Comparison of ENCODE assay signal across 10 cellular contexts in the genomic region with DNA sequence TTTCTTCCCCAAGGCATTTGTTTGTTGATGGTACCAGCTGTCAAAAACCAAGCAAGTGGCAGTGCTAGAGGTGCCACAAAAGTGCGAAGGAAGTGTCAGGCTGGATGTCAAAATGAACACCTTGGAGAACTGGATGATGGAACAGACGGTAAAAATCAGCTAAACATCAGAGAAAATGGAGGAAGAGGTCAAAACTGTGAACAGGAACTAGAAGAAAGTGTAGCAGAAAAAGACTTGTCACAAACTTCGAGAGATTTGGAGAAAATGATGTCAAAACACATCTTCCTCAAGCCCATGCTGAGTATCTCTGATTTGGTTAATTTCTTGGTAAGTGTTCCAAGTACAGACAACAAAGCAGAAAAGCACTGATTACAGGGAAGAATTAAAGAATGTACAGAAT. TPM values are rescaled to one million over a fixed set of nuclear protein-coding genes. Genes with fewer than 3 reads are reported as not detected.
DNase-seq lines count a peak whose midpoint lies in the region; ATAC-seq and TF ChIP-seq lines count a peak whose summit lies in the region.
"Had no signal": no experiment of that assay in that cellular context is flagged by ENCODE, and none has a peak within 500 bp of the region (broad histone marks: within the 10 kb centered on the region; RNA-seq: fewer than 3 reads in every experiment).

No MANE protein-coding gene starts in this region.

- H3K36me3 Mint-ChIP-seq in Caco-2 (ENCODE audit: insufficient read depth, unreplicated experiment) (peaks cover 6% of the 10 kb centered on the region), T-helper 17 cell (ENCODE audit: low read depth) (peaks cover 4% of the 10 kb centered on the region)
- peaks cover 0 to 7% (median 0%) of the 10 kb centered on the region in 5 donors for H3K36me3 Mint-ChIP-seq in naive thymus-derived CD4-positive, alpha-beta T cell

- ATAC-seq in GM19397 (IDR thresholded peaks at IDR 0.05; ENCODE audit: unreplicated experiment) = peak; percentile 3
- ATAC-seq in T-helper 17 cell = no peak
- no peak for ATAC-seq in naive thymus-derived CD4-positive, alpha-beta T cell

- H3K27ac Mint-ChIP-seq in Caco-2 (ENCODE audit: unreplicated experiment) (peak overlapping the region; percentile 70), T-helper 17 cell (peak overlapping the region; percentile 87)
- H3K27ac Mint-ChIP-seq in naive thymus-derived CD4-positive, alpha-beta T cell = peak overlapping the region in 8 of 9 donors; percentile 72 to 94 (median 84)
- H3K27ac Mint-ChIP-seq: nephron had no signal

- CTCF ChIA-PET in Caco-2 (lab: Charles Lee) = interaction anchor here (1.0 to 1.1 kb wide), 2 partner anchors 34 to 113 kb away, joined by 4 to 5 read pairs; no protein-coding TSS in a partner anchor
- CTCF ChIA-PET in naive thymus-derived CD4-positive, alpha-beta T cell (lab: Charles Lee) = interaction anchor here (0.6 to 1.7 kb wide), 6 partner anchors 9 to 113 kb away, joined by 3 to 7 read pairs (median 4); no protein-coding TSS in a partner anchor

- no peaks in the 10 kb centered on the region for H3K27me3 ChIP-seq in Caco-2 (replicated peaks; ENCODE audit: control insufficient read depth, insufficient read depth, low read length)
- H3K27me3 ChIP-seq in naive thymus-derived CD4-positive, alpha-beta T cell (ENCODE audit: control insufficient read depth in 2 of 2, insufficient read depth in 2 of 2, low read length in 2 of 2) = no peaks in the 10 kb centered on the region
- H3K27me3 ChIP-seq: left lung had no signal

- H3K4me1 ChIP-seq in Caco-2 = peaks cover 22% of the 10 kb centered on the region
- peaks cover 17 to 23% of the 10 kb centered on the region in 2 donors for H3K4me1 ChIP-seq in naive thymus-derived CD4-positive, alpha-beta T cell (ENCODE audit: control insufficient read depth in 2 of 2, insufficient read depth in 2 of 2, low read length in 2 of 2)

- no TSS peak for BruUV-seq in Caco-2 (replicated peaks; lab: Mats Ljungman, UMichigan)

- H3K9me3 ChIP-seq in Caco-2 (no peaks in the 10 kb centered on the region), T-helper 17 cell (ENCODE audit: control insufficient read depth, low read length, poor library complexity, severe bottlenecking) (no peaks in the 10 kb centered on the region)
- H3K9me3 ChIP-seq in naive thymus-derived CD4-positive, alpha-beta T cell (ENCODE audit: control insufficient read depth in 2 of 3, low read length in 3 of 3) = no peaks in the 10 kb centered on the region
- H3K9me3 ChIP-seq: left lung had no signal

- H3K4me3 Mint-ChIP-seq in Caco-2 (ENCODE audit: unreplicated experiment) (no peak overlapping the region), T-helper 17 cell (peak overlapping the region; percentile 82)
- H3K4me3 Mint-ChIP-seq in naive thymus-derived CD4-positive, alpha-beta T cell = peak overlapping the region; percentile 1 to 80 (median 73)
- H3K4me3 Mint-ChIP-seq: nephron had no signal

- POLR2A ChIA-PET in Caco-2 (lab: Charles Lee) = no interaction called here
- POLR2A ChIA-PET in naive thymus-derived CD4-positive, alpha-beta T cell (lab: Charles Lee) = no interaction called here

- no peak for TF ChIP-seq CTCF in Caco-2 (IDR thresholded peaks at IDR 0.05; ENCODE audit: insufficient read depth in 1 of 2, low read depth in 1 of 2, low read length in 1 of 2, severe bottlenecking in 1 of 2, unreplicated experiment in 1 of 2)

- no peaks in the 10 kb centered on the region for H3K9me3 Mint-ChIP-seq in Caco-2 (ENCODE audit: unreplicated experiment)
- H3K9me3 Mint-ChIP-seq in naive thymus-derived CD4-positive, alpha-beta T cell = no peaks in the 10 kb centered on the region
- H3K9me3 Mint-ChIP-seq: nephron had no signal

- H3K4me3 ChIP-seq in Caco-2 (ENCODE audit: low read depth, low read length) = no peak overlapping the region
- peak overlapping the region; percentile 12 for H3K4me3 ChIP-seq in naive thymus-derived CD4-positive, alpha-beta T cell (ENCODE audit: low read length)
- H3K4me3 ChIP-seq: left lung had no signal

- intact Hi-C loops in Caco-2 (cut with micrococcal nuclease; ENCODE audit: unreplicated experiment) = loop anchor here (5.0 kb wide), 1 partner anchor 44 kb away; a partner anchor contains a TSS
- intact Hi-C loops in naive thymus-derived CD4-positive, alpha-beta T cell (cut with micrococcal nuclease) = no loop called here

- H3K36me3 ChIP-seq in Caco-2 (ENCODE audit: control insufficient read depth, insufficient read depth, low read length) = no peaks in the 10 kb centered on the region; the same call in 1 of the 2 replicates
- no peaks in the 10 kb centered on the region for H3K36me3 ChIP-seq in naive thymus-derived CD4-positive, alpha-beta T cell (ENCODE audit: control insufficient read depth in 2 of 3, insufficient read depth in 3 of 3, low read length in 3 of 3)
- H3K36me3 ChIP-seq: left lung had no signal

- DNase-seq in Caco-2 (no peak), T-helper 17 cell (no peak), GDM1 (lab: John Stamatoyannopoulos, UW) (no peak), AML-193 (lab: John Stamatoyannopoulos, UW) (no peak)
- no peak for DNase-seq in naive thymus-derived CD4-positive, alpha-beta T cell
- no peak for DNase-seq in activated CD4-positive, CD25-positive, alpha-beta regulatory T cell (lab: John Stamatoyannopoulos, UW)
- DNase-seq: activated CD4-positive, alpha-beta T cell treated with anti-CD3 and anti-CD28 coated beads, Interleukin-2, amount 50 U/mL, for 4 hours; left lung had no signal

- H3K27me3 Mint-ChIP-seq in Caco-2 (ENCODE audit: insufficient read depth, unreplicated experiment) (no peaks in the 10 kb centered on the region), T-helper 17 cell (no peaks in the 10 kb centered on the region)
- no peaks in the 10 kb centered on the region for H3K27me3 Mint-ChIP-seq in naive thymus-derived CD4-positive, alpha-beta T cell

- peaks cover 19% of the 10 kb centered on the region for H3K4me1 Mint-ChIP-seq in Caco-2 (ENCODE audit: low read depth, unreplicated experiment)
- peaks cover 25% of the 10 kb centered on the region for H3K4me1 Mint-ChIP-seq in T-helper 17 cell
- peaks cover 24 to 31% (median 26%) of the 10 kb centered on the region in 7 donors for H3K4me1 Mint-ChIP-seq in naive thymus-derived CD4-positive, alpha-beta T cell

- H3K27ac ChIP-seq in naive thymus-derived CD4-positive, alpha-beta T cell (ENCODE audit: low read depth, low read length) = peak overlapping the region; percentile 65
- H3K27ac ChIP-seq: left lung had no signal

RNA-seq across cellular contexts. Expression of a gene that starts 25.3 kb away (rescaled TPM):
- total RNA-seq in Caco-2 (2022) (12.9 and 14.0 TPM in 2 replicates), T-helper 17 cell (10 to 100 TPM; 13.6 to 22.5 TPM)
- total RNA-seq in naive thymus-derived CD4-positive, alpha-beta T cell = 10 to 100 TPM in 4 of 5 experiments, 1 to 10 TPM in 1; 8.5 to 52.0 (median 20.8) TPM
- polyA plus RNA-seq in naive thymus-derived CD4-positive, alpha-beta T cell = 10 to 100 TPM; 25.6 to 36.0 TPM

RNA-seq across cellular contexts. Expression of a gene that starts 41.7 kb away (rescaled TPM):
- total RNA-seq in Caco-2 (2022) (28.6 and 35.0 TPM in 2 replicates), T-helper 17 cell (1 to 10 TPM; 1.7 to 8.0 TPM)
- total RNA-seq in naive thymus-derived CD4-positive, alpha-beta T cell = 10 to 100 TPM in 1 of 5 experiments, 1 to 10 TPM in 4; 1.1 to 34.5 (median 2.2) TPM
- polyA plus RNA-seq in naive thymus-derived CD4-positive, alpha-beta T cell = under 1 TPM in 1 of 2 donors, not detected in 1; 0.33 TPM
